1 cellular context compared by ENCODE assay signal in genomic region chr14:90445011-90445410, GRCh38.
TF ChIP-seq lines count a peak whose summit lies in the region.

No MANE protein-coding gene starts in this region.

TF ChIP-seq in endothelial cell of umbilical vein, 7 proteins besides CTCF, POLR2A, EP300 and RAD21:
- TF ChIP-seq EZH2 (IDR thresholded peaks at IDR 0.05; ENCODE audit: borderline replicate concordance, low read depth, low read length, severe bottlenecking) (no peak), MAX (IDR thresholded peaks at IDR 0.05; ENCODE audit: insufficient read depth, insufficient read length) (no peak), JUN (IDR thresholded peaks at IDR 0.05; ENCODE audit: borderline replicate concordance, insufficient read depth, insufficient read length, low read depth) (no peak), MYC (IDR thresholded peaks at IDR 0.05; ENCODE audit: low read depth, low read length) (no peak), POLR2AphosphoS5 (IDR thresholded peaks at IDR 0.05; ENCODE audit: insufficient read depth, low read depth, low read length) (no peak), FOS (IDR thresholded peaks at IDR 0.05; ENCODE audit: borderline replicate concordance, insufficient read depth, low read length) (no peak)
